21 cellular contexts compared by ENCODE assay signal in genomic region chr6:141824258-141824795, GRCh38.
"Had no signal": no experiment of that assay in that cellular context is flagged by ENCODE, and none has a peak within 500 bp of the region (broad histone marks: within the 10 kb centered on the region; RNA-seq: fewer than 3 reads in every experiment).

No MANE protein-coding gene starts in this region.

- H3K4me1 Mint-ChIP-seq: naive thymus-derived CD4-positive, alpha-beta T cell; stimulated activated memory B cell treated with anti-CD40 and anti-IgM and Interleukin-4, amounts not matched to agents 10 μg/mL and 1 μg/mL and 100 μg/mL, for 72 hours had no signal

- FAIRE-seq: islet of Langerhans had no signal

- ATAC-seq: effector memory CD8-positive, alpha-beta T cell; heart left ventricle; left lobe of liver; naive thymus-derived CD4-positive, alpha-beta T cell; psoas muscle; sciatic nerve; stimulated activated memory B cell treated with anti-CD40 and anti-IgM and Interleukin-4, amounts not matched to agents 10 μg/mL and 1 μg/mL and 100 μg/mL, for 72 hours had no signal

- H3K36me3 ChIP-seq: heart left ventricle, spleen, tibial nerve had no signal

- H3K9me3 ChIP-seq: psoas muscle, testis, tibial nerve had no signal

- H3K27ac ChIP-seq: heart left ventricle, psoas muscle, spleen, testis, tibial nerve had no signal

- H3K27me3 Mint-ChIP-seq: effector memory CD8-positive, alpha-beta T cell; stimulated activated memory B cell treated with anti-CD40 and anti-IgM and Interleukin-4, amounts not matched to agents 10 μg/mL and 1 μg/mL and 100 μg/mL, for 72 hours; stimulated activated naive CD8-positive, alpha-beta T cell treated with anti-CD3 and anti-CD28 coated beads, Interleukin-15, Interleukin-2, amounts not matched to agents 100 ng/mL and 50 ng/mL, for 24 hours had no signal

- H3K4me3 Mint-ChIP-seq: effector memory CD8-positive, alpha-beta T cell; naive thymus-derived CD4-positive, alpha-beta T cell; nephron progenitor cell; stimulated activated memory B cell treated with anti-CD40 and anti-IgM and Interleukin-4, amounts not matched to agents 10 μg/mL and 1 μg/mL and 100 μg/mL, for 72 hours; stimulated activated naive CD8-positive, alpha-beta T cell treated with anti-CD3 and anti-CD28 coated beads, Interleukin-15, Interleukin-2, amounts not matched to agents 100 ng/mL and 50 ng/mL, for 24 hours had no signal

- H3K27ac Mint-ChIP-seq: effector memory CD8-positive, alpha-beta T cell; naive thymus-derived CD4-positive, alpha-beta T cell; nephron progenitor cell; stimulated activated memory B cell treated with anti-CD40 and anti-IgM and Interleukin-4, amounts not matched to agents 10 μg/mL and 1 μg/mL and 100 μg/mL, for 72 hours; stimulated activated naive CD8-positive, alpha-beta T cell treated with anti-CD3 and anti-CD28 coated beads, Interleukin-15, Interleukin-2, amounts not matched to agents 100 ng/mL and 50 ng/mL, for 24 hours had no signal

- DNase-seq: effector memory CD8-positive, alpha-beta T cell; erythroblast; foreskin melanocyte; heart left ventricle; hippocampal formation; mammary epithelial cell; naive thymus-derived CD4-positive, alpha-beta T cell; nephron progenitor cell; psoas muscle; retina; spleen; stimulated activated CD4-positive, alpha-beta T cell treated with anti-CD3 and anti-CD28 coated beads, Interleukin-15, amount 100 ng/mL, for 24 hours; stimulated activated CD4-positive, alpha-beta T cell treated with anti-CD3 and anti-CD28 coated beads, Interleukin-1b, Interleukin-23, amount 100 ng/mL, for 48 hours; stimulated activated CD4-positive, alpha-beta T cell treated with anti-CD3 and anti-CD28 coated beads, Interleukin-4, amount 100 ng/mL, for 24 hours; testis had no signal

- H3K36me3 Mint-ChIP-seq: naive thymus-derived CD4-positive, alpha-beta T cell; stimulated activated memory B cell treated with anti-CD40 and anti-IgM and Interleukin-4, amounts not matched to agents 10 μg/mL and 1 μg/mL and 100 μg/mL, for 72 hours had no signal

- H3K4me1 ChIP-seq: heart left ventricle, psoas muscle, spleen, testis, tibial nerve had no signal

- H3K4me3 ChIP-seq: heart left ventricle, psoas muscle, spleen, testis, tibial nerve had no signal

- H3K27me3 ChIP-seq: heart left ventricle, spleen, testis, tibial nerve had no signal
